In genomic region chr1:207004931-207005830, GRCh38 we compare ENCODE assay signal across 9 cellular contexts. TPM values are rescaled to one million over a fixed set of nuclear protein-coding genes. Genes with fewer than 3 reads are reported as not detected.
DNase-seq lines count a peak whose midpoint lies in the region; ATAC-seq and TF ChIP-seq lines count a peak whose summit lies in the region.
"Had no signal": no experiment of that assay in that cellular context is flagged by ENCODE, and none has a peak within 500 bp of the region (broad histone marks: within the 10 kb centered on the region; RNA-seq: fewer than 3 reads in every experiment).

No MANE protein-coding gene starts in this region.

- no peak for ATAC-seq in sciatic nerve

- TF ChIP-seq CTCF in LNCaP clone FGC (IDR thresholded peaks at IDR 0.05; ENCODE audit: control insufficient read depth, extremely low read depth, insufficient read depth) (peak; percentile 87), mammary epithelial cell (conservative IDR thresholded peaks at IDR 0.05 in 1 of 2, IDR thresholded peaks at IDR 0.05 in 1 of 2; ENCODE audit: extremely low read depth in 1 of 2, insufficient read depth in 1 of 2, low read depth in 1 of 2, low read length in 2 of 2) (peak; percentile 90 to 94), kidney epithelial cell (IDR thresholded peaks at IDR 0.05; ENCODE audit: insufficient read depth, low read length, poor library complexity, severe bottlenecking) (peak; percentile 71)

- peaks cover 73% of the 10 kb centered on the region for H3K4me1 ChIP-seq in mammary epithelial cell (ENCODE audit: insufficient read depth, low read length)
- H3K4me1 ChIP-seq: BLaER1 had no signal

- H2AFZ ChIP-seq in mammary epithelial cell (ENCODE audit: low read depth, low read length), result peak overlapping the region; percentile 80

- DNase-seq in NCI-H2081 (lab: John Stamatoyannopoulos, UW) (peak; percentile 60 to 72), NCI-H2081 treated with DMSO at 0.1 percent for 48 hours (lab: John Stamatoyannopoulos, UW) (no peak), LNCaP clone FGC (ENCODE audit: low read depth) (peak; percentile 83), SK-N-MC (ENCODE audit: low read depth, low spot score) (peak; percentile 16), mammary epithelial cell (peak; percentile 73), kidney epithelial cell (ENCODE audit: low read depth) (no peak), stromal cell of bone marrow (ENCODE audit: low read depth) (peak; percentile 47), sciatic nerve (ENCODE audit: low spot score) (no peak)

- H3K27ac ChIP-seq in SK-N-MC, result no peak overlapping the region
- H3K27ac ChIP-seq in mammary epithelial cell (ENCODE audit: insufficient read depth, low read depth, low read length), result peak overlapping the region; percentile 100
- H3K27ac ChIP-seq: BLaER1 had no signal

- H3K4me2 ChIP-seq in mammary epithelial cell (ENCODE audit: insufficient read depth, low read depth, low read length), result peak overlapping the region; percentile 24
- H3K4me2 ChIP-seq: BLaER1 had no signal

- no peaks in the 10 kb centered on the region for H3K79me2 ChIP-seq in mammary epithelial cell (ENCODE audit: insufficient read depth, low read length)

- intact Hi-C loops in mammary epithelial cell (cut with micrococcal nuclease), result loop anchor here (2.0 kb wide), 1 partner anchor 22 kb away; no protein-coding TSS in a partner anchor
- intact Hi-C loops in sciatic nerve (cut with DNase I), result no loop called here

- no peak overlapping the region for H3K4me3 ChIP-seq in LNCaP clone FGC (ENCODE audit: low read depth, low read length)
- no peak overlapping the region for H3K4me3 ChIP-seq in SK-N-MC
- no peak overlapping the region for H3K4me3 ChIP-seq in mammary epithelial cell (replicated peaks in 1 of 3; ENCODE audit: insufficient read depth in 1 of 3, low read depth in 2 of 3, low read length in 3 of 3)
- H3K4me3 ChIP-seq in kidney epithelial cell (ENCODE audit: low read depth, low read length), result no peak overlapping the region
- H3K4me3 ChIP-seq: BLaER1 had no signal

- no TSS peak for BruUV-seq in mammary epithelial cell (replicated peaks; lab: Mats Ljungman, UMichigan)

- in situ Hi-C loops in mammary epithelial cell (cut with MboI; ENCODE audit: low sequenced_read_pairs in 2 of 2), result no loop called here

- H3K9ac ChIP-seq in SK-N-MC (ENCODE audit: insufficient read length) (no peak overlapping the region), mammary epithelial cell (ENCODE audit: insufficient read depth, low read length) (peak overlapping the region; percentile 32)
- H3K9ac ChIP-seq: BLaER1 had no signal

- H3K9me3 ChIP-seq in SK-N-MC (ENCODE audit: low read depth, low read length) (no peaks in the 10 kb centered on the region), mammary epithelial cell (replicated peaks; ENCODE audit: insufficient read depth, low read length) (peaks cover 11% of the 10 kb centered on the region)
- H3K9me3 ChIP-seq: BLaER1 had no signal

- WGBS in mammary epithelial cell (ENCODE audit: low coverage, missing lambda C conversion rate), result 23% methylated on average over 9 of the region's 9 CpGs

- no peaks in the 10 kb centered on the region for H3K27me3 ChIP-seq in mammary epithelial cell (ENCODE audit: insufficient read depth, low read length)
- H3K27me3 ChIP-seq in kidney epithelial cell (ENCODE audit: control insufficient read depth, insufficient read depth, low read length), result no peaks in the 10 kb centered on the region
- H3K27me3 ChIP-seq: BLaER1 had no signal

- CTCF ChIA-PET in mammary epithelial cell (lab: Charles Lee; ENCODE audit: low non-redundant PET), result interaction anchor here (0.6 kb wide), 2 partner anchors 15 to 69 kb away, joined by 3 to 4 read pairs; no protein-coding TSS in a partner anchor

- dilution Hi-C loops in mammary epithelial cell (cut with HindIII; ENCODE audit: low sequenced_read_pairs), result no loop called here

- no peaks in the 10 kb centered on the region for H3K36me3 ChIP-seq in SK-N-MC (ENCODE audit: insufficient read depth, low read length)
- H3K36me3 ChIP-seq in mammary epithelial cell (ENCODE audit: insufficient read depth, low read length), result no peaks in the 10 kb centered on the region
- no peaks in the 10 kb centered on the region for H3K36me3 ChIP-seq in kidney epithelial cell (ENCODE audit: control insufficient read depth, insufficient read depth, low read length)
- H3K36me3 ChIP-seq: BLaER1 had no signal

- no peaks in the 10 kb centered on the region for H4K20me1 ChIP-seq in mammary epithelial cell (ENCODE audit: insufficient read depth, low read length)
- H4K20me1 ChIP-seq: BLaER1 had no signal

RNA-seq across cellular contexts. Expression of gene C1orf116, which starts 27.4 kb away (rescaled TPM):
- total RNA-seq in mammary epithelial cell, result 100 to 1,000 TPM in 1 of 2 donors, 10 to 100 TPM in 1; 94.0 to 129 TPM
- polyA plus RNA-seq in mammary epithelial cell, result 47.0 TPM
- polyA minus RNA-seq in mammary epithelial cell, result 110 TPM
- 34.1 and 39.8 TPM in 2 replicates for total RNA-seq in kidney epithelial cell
- 0.49 TPM for total RNA-seq in sciatic nerve

RNA-seq across cellular contexts. Expression of gene FCAMR, which starts 34.9 kb away (rescaled TPM):
- not detected for total RNA-seq in mammary epithelial cell
- polyA plus RNA-seq in mammary epithelial cell, result not detected
- polyA minus RNA-seq in mammary epithelial cell, result not detected
- total RNA-seq in kidney epithelial cell, result not detected in 2 replicates
- total RNA-seq in sciatic nerve, result not detected

RNA-seq across cellular contexts. Expression of gene YOD1, which starts 45.8 kb away (rescaled TPM):
- total RNA-seq in mammary epithelial cell (10 to 100 TPM in 1 of 2 donors, 1 to 10 TPM in 1; 9.0 to 19.7 TPM), kidney epithelial cell (7.9 and 8.2 TPM in 2 replicates), sciatic nerve (15.3 TPM)
- 2.3 TPM for polyA plus RNA-seq in mammary epithelial cell
- polyA minus RNA-seq in mammary epithelial cell, result 6.5 TPM

RNA-seq across cellular contexts. Expression of gene PFKFB2, which starts 47.9 kb away (rescaled TPM):
- 10 to 100 TPM; 34.4 to 38.7 TPM for total RNA-seq in mammary epithelial cell
- polyA plus RNA-seq in mammary epithelial cell, result 6.5 TPM
- polyA minus RNA-seq in mammary epithelial cell, result 51.3 TPM
- total RNA-seq in kidney epithelial cell, result 15.5 and 16.0 TPM in 2 replicates
- total RNA-seq in sciatic nerve, result 16.7 TPM

RNA-seq across cellular contexts. Expression of gene PIGR, which starts 58.9 kb away (rescaled TPM):
- total RNA-seq in mammary epithelial cell (10 to 100 TPM in 1 of 2 donors, not detected in 1; 10.7 TPM), kidney epithelial cell (not detected in 2 replicates), sciatic nerve (0.49 TPM)
- 0.03 TPM for polyA plus RNA-seq in mammary epithelial cell
- polyA minus RNA-seq in mammary epithelial cell, result 1.4 TPM

Comparison
In these comparisons a context has a peak if more than half of its experiments do, and no peak if none do; other contexts are left out.
1. DNase-seq: peak in NCI-H2081 (2 of 2), LNCaP clone FGC (single experiment), SK-N-MC (single experiment), mammary epithelial cell (single experiment) and stromal cell of bone marrow (single experiment); none in NCI-H2081 treated with DMSO at 0.1 percent for 48 hours (single experiment), kidney epithelial cell (single experiment) and sciatic nerve (single experiment).
2. RNA of gene C1orf116, which starts 27.4 kb away (total RNA-seq): 94.0 to 129 TPM in mammary epithelial cell and 34.1 to 39.8 TPM in kidney epithelial cell; 0.49 TPM in sciatic nerve (single experiment); every median in the first group is over 10 times any median in the second.
3. Peak in every context shown above with its lines, with median percentiles within 50 percentile points of each other: CTCF ChIP-seq.